In genomic region chr1:53698381-53698980, GRCh38 we compare ENCODE assay signal across 18 cellular contexts. TPM values are rescaled to one million over a fixed set of nuclear protein-coding genes. Genes with fewer than 3 reads are reported as not detected.
DNase-seq lines count a peak whose midpoint lies in the region; ATAC-seq, FAIRE-seq and TF ChIP-seq lines count a peak whose summit lies in the region.
"Had no signal": no experiment of that assay in that cellular context is flagged by ENCODE, and none has a peak within 500 bp of the region (broad histone marks: within the 10 kb centered on the region; RNA-seq: fewer than 3 reads in every experiment).

No MANE protein-coding gene starts in this region.

- no peak overlapping the region for H3K4me2 ChIP-seq in H1 (ENCODE audit: insufficient read depth in 1 of 2, low read depth in 2 of 2, low read length in 2 of 2)
- H3K4me2 ChIP-seq in neuronal stem cell (ENCODE audit: insufficient read depth, low read length, poor library complexity, severe bottlenecking): no peak overlapping the region

- DNase-seq in LoVo (ENCODE audit: low spot score) (peak; percentile 7), H1 (ENCODE audit: low read depth in 1 of 2, low spot score in 2 of 2) (no peak), neuronal stem cell (ENCODE audit: low spot score) (no peak), vagina (ENCODE audit: extremely low spot score in 2 of 2) (no peak), HFFc6 (no peak), UCSD-AML1 (lab: John Stamatoyannopoulos, UW; ENCODE audit: unreplicated experiment) (no peak)
- DNase-seq: DMS79 treated with DMSO at 0.1 percent for 48 hours, H9, NCI-H1417, NCI-H1930, NCI-H226, NCI-H524, NCI-H82, SIG-M5 had no signal

- ATAC-seq in HG02759 (IDR thresholded peaks at IDR 0.05; ENCODE audit: unreplicated experiment): no peak
- ATAC-seq: HepG2 had no signal

- H3K4me3 ChIP-seq in H1 (ENCODE audit: extremely low read depth in 1 of 4, insufficient read depth in 2 of 4, low read depth in 3 of 4, low read length in 4 of 4): no peak overlapping the region
- no peak overlapping the region for H3K4me3 ChIP-seq in neuronal stem cell (ENCODE audit: low read length in 2 of 2)
- H3K4me3 ChIP-seq in vagina: no peak overlapping the region

- H3K27me3 Mint-ChIP-seq in HFFc6 (ENCODE audit: insufficient read depth): peaks cover 4% of the 10 kb centered on the region

- TF ChIP-seq RAD21 in H1 (IDR thresholded peaks at IDR 0.05 in 1 of 2, conservative IDR thresholded peaks at IDR 0.05 in 1 of 2; ENCODE audit: low read depth in 2 of 2, low read length in 2 of 2): no peak

- H3K18ac ChIP-seq in H1 (ENCODE audit: extremely low read depth, low read length): peak overlapping the region; percentile 38; the same call in 1 of the 2 replicates
- H3K18ac ChIP-seq in neuronal stem cell (ENCODE audit: low read length): no peak overlapping the region

- no peak for FAIRE-seq in H1 (lab: Jason Lieb, UNC)
- FAIRE-seq: HepG2 had no signal

- TF ChIP-seq EP300 in H1 (IDR thresholded peaks at IDR 0.05; ENCODE audit: borderline replicate concordance in 1 of 2, low read depth in 2 of 2, low read length in 2 of 2): no peak

- H3K23ac ChIP-seq in H1 (ENCODE audit: insufficient read length): no peak overlapping the region
- no peak overlapping the region for H3K23ac ChIP-seq in neuronal stem cell (ENCODE audit: low read depth, low read length, poor library complexity)

- no peak for TF ChIP-seq POLR2A in H1 (IDR thresholded peaks at IDR 0.05; ENCODE audit: control extremely low read depth in 1 of 2, low read depth in 2 of 2, low read length in 2 of 2)
- TF ChIP-seq POLR2A in vagina (IDR thresholded peaks at IDR 0.05): no peak

- intact Hi-C loops in vagina (cut with DNase I): no loop called here

- H3K36me3 Mint-ChIP-seq in HFFc6 (ENCODE audit: low read depth): no peaks in the 10 kb centered on the region

- H2BK20ac ChIP-seq in H1 (ENCODE audit: low read length): no peak overlapping the region

- no peak overlapping the region; the same call in 1 of the 2 replicates for H4K8ac ChIP-seq in H1 (ENCODE audit: extremely low read depth, insufficient read depth, low read length)
- no peak overlapping the region for H4K8ac ChIP-seq in neuronal stem cell (ENCODE audit: low read depth, low read length)

- H3K4me1 ChIP-seq in H1 (replicated peaks in 1 of 4; ENCODE audit: control insufficient read depth in 3 of 4, insufficient read depth in 4 of 4, low read length in 3 of 4) (peaks cover 0 to 16% (median 10%) of the 10 kb centered on the region in 4 experiments; a peak in 5 of 7 replicates), neuronal stem cell (ENCODE audit: control insufficient read depth in 2 of 2, insufficient read depth in 1 of 2, low read depth in 1 of 2, low read length in 2 of 2) (no peaks in the 10 kb centered on the region), vagina (peaks cover 20% of the 10 kb centered on the region)

- no peaks in the 10 kb centered on the region for H3K79me2 ChIP-seq in H1 (ENCODE audit: control insufficient read depth in 1 of 2, insufficient read depth in 2 of 2, low read length in 2 of 2)

- no peak overlapping the region for H2BK5ac ChIP-seq in H1 (ENCODE audit: low read depth, low read length)
- no peak overlapping the region for H2BK5ac ChIP-seq in neuronal stem cell (ENCODE audit: low read length)

- H3K36me3 ChIP-seq in H1 (ENCODE audit: control insufficient read depth in 2 of 4, insufficient read depth in 4 of 4, low read length in 3 of 4) (no peaks in the 10 kb centered on the region), neuronal stem cell (replicated peaks in 1 of 2; ENCODE audit: control insufficient read depth in 2 of 2, insufficient read depth in 2 of 2, low read length in 2 of 2) (no peaks in the 10 kb centered on the region), vagina (no peaks in the 10 kb centered on the region)

- H4K91ac ChIP-seq in H1 (replicated peaks; ENCODE audit: insufficient read length, low read length): no peak overlapping the region
- peak overlapping the region; percentile 44 for H4K91ac ChIP-seq in neuronal stem cell (ENCODE audit: low read depth, low read length, poor library complexity)

- H3K56ac ChIP-seq in H1 (replicated peaks; ENCODE audit: insufficient read length, low read depth, low read length): no peak overlapping the region

- H3K4ac ChIP-seq in H1 (replicated peaks; ENCODE audit: insufficient read length, low read depth, low read length) (no peak overlapping the region), neuronal stem cell (ENCODE audit: low read length) (no peak overlapping the region)

- no peaks in the 10 kb centered on the region for H4K20me1 ChIP-seq in H1 (replicated peaks in 1 of 2; ENCODE audit: control insufficient read depth in 1 of 2, insufficient read depth in 2 of 2, low read length in 2 of 2)

- WGBS in H1 (ENCODE audit: extremely low coverage in 1 of 2, insufficient coverage in 1 of 2, insufficient read length in 1 of 2, insufficient replicate concordance in 2 of 2, low coverage in 1 of 2, low lambda C conversion rate in 2 of 2, missing lambda C conversion rate in 1 of 2), 2 experiments: 93% methylated on average over 7 of the region's 7 CpGs; no CpG with 5 or more reads in 1 of the 2 experiments
- no CpG with 5 or more reads among the region's 7 CpGs for WGBS in neuronal stem cell (ENCODE audit: extremely low coverage in 2 of 2, insufficient read length in 2 of 2, insufficient replicate concordance in 1 of 2), 2 donors

- H3K27me3 ChIP-seq in H1 (replicated peaks in 1 of 4; ENCODE audit: control insufficient read depth in 3 of 4, extremely low read depth in 1 of 4, insufficient read depth in 3 of 4, low read length in 3 of 4): no peaks in the 10 kb centered on the region; a peak in 1 of 7 replicates
- peaks cover 0 to 41% (median 0%) of the 10 kb centered on the region in 3 experiments for H3K27me3 ChIP-seq in neuronal stem cell (ENCODE audit: control insufficient read depth in 3 of 3, insufficient read depth in 3 of 3, low read depth in 1 of 3, low read length in 3 of 3)
- no peaks in the 10 kb centered on the region for H3K27me3 ChIP-seq in vagina

- no peaks in the 10 kb centered on the region for H3K23me2 ChIP-seq in H1 (ENCODE audit: low read depth, low read length)

- no peak for TF ChIP-seq CTCF in H1 (IDR thresholded peaks at IDR 0.05; ENCODE audit: control extremely low read depth in 1 of 3, insufficient read depth in 1 of 3, low read depth in 1 of 3, low read length in 3 of 3)
- no peak for TF ChIP-seq CTCF in vagina (IDR thresholded peaks at IDR 0.05)
- no peak for TF ChIP-seq CTCF in HFFc6 (IDR thresholded peaks at IDR 0.05)

- no peak overlapping the region for H2AK5ac ChIP-seq in H1 (ENCODE audit: low read depth, low read length)
- H2AK5ac ChIP-seq in neuronal stem cell (ENCODE audit: low read depth, low read length): no peak overlapping the region

- H3K14ac ChIP-seq in H1 (ENCODE audit: insufficient read length) (no peak overlapping the region), neuronal stem cell (ENCODE audit: low read length) (no peak overlapping the region)

- no peaks in the 10 kb centered on the region for H3K9me3 Mint-ChIP-seq in HFFc6

- H3K79me1 ChIP-seq in H1 (ENCODE audit: low read depth, low read length): no peaks in the 10 kb centered on the region
- no peaks in the 10 kb centered on the region for H3K79me1 ChIP-seq in neuronal stem cell (ENCODE audit: low read depth, low read length)

- H3K4me1 Mint-ChIP-seq in HFFc6 (ENCODE audit: low read depth): peaks cover 14% of the 10 kb centered on the region

- CTCF ChIA-PET in H1 (lab: Charles Lee; ENCODE audit: partially characterized antibody): interaction anchor here (2.2 to 9.1 kb wide), 2 partner anchors 17 kb away, joined by 7 to 74 read pairs; no protein-coding TSS in a partner anchor

- H4K5ac ChIP-seq in H1 (ENCODE audit: insufficient read length, low read depth, low read length): no peak overlapping the region

- POLR2A ChIA-PET in H1 (lab: Charles Lee; ENCODE audit: partially characterized antibody): no interaction called here

- H3K4me3 Mint-ChIP-seq in HFFc6: no peak overlapping the region
- H3K4me3 Mint-ChIP-seq: H9 had no signal

- 0 out of 2 replicates have a peak overlapping the region, but pooled peaks have one; percentile 29 for H2BK15ac ChIP-seq in H1 (ENCODE audit: low read length)
- peak overlapping the region; percentile 50 for H2BK15ac ChIP-seq in neuronal stem cell (ENCODE audit: low read length)

- H2BK120ac ChIP-seq in H1 (replicated peaks; ENCODE audit: low read depth, low read length) (no peak overlapping the region), neuronal stem cell (ENCODE audit: low read depth, low read length) (no peak overlapping the region)

- no peak overlapping the region for H3K27ac Mint-ChIP-seq in HFFc6

- H2BK12ac ChIP-seq in H1 (ENCODE audit: low read depth, low read length) (peak overlapping the region; percentile 17; the same call in 1 of the 2 replicates), neuronal stem cell (ENCODE audit: low read length) (no peak overlapping the region)

- H3K9me3 ChIP-seq in H1 (ENCODE audit: insufficient read depth in 2 of 2, low read depth in 1 of 2, low read length in 1 of 2) (no peaks in the 10 kb centered on the region), neuronal stem cell (replicated peaks in 1 of 2; ENCODE audit: control insufficient read depth in 2 of 2, insufficient read depth in 1 of 2, low read depth in 1 of 2, low read length in 2 of 2) (no peaks in the 10 kb centered on the region), vagina (no peaks in the 10 kb centered on the region)

- H2AFZ ChIP-seq in H1 (ENCODE audit: low read length): no peak overlapping the region
- no peak overlapping the region for H2AFZ ChIP-seq in neuronal stem cell (ENCODE audit: low read length)

- no peak overlapping the region for H3K27ac ChIP-seq in H1 (ENCODE audit: low read depth, low read length)
- H3K27ac ChIP-seq in neuronal stem cell (replicated peaks; ENCODE audit: low read length): no peak overlapping the region
- peak overlapping the region; percentile 75 for H3K27ac ChIP-seq in vagina
- H3K27ac ChIP-seq: C4-2B, RWPE1 had no signal

- no peak overlapping the region for H3K9ac ChIP-seq in H1 (replicated peaks in 1 of 4; ENCODE audit: extremely low read depth in 1 of 4, low read depth in 3 of 4, low read length in 3 of 4)
- H3K9ac ChIP-seq in neuronal stem cell (ENCODE audit: low read depth, low read length, poor library complexity): no peak overlapping the region

RNA-seq across cellular contexts. Expression of gene GLIS1, which starts 40.5 kb away (rescaled TPM):
- 0.21 and 0.22 TPM in 2 replicates for total RNA-seq in H1 (2021; fragmentation: NEBNext Ultra II Directional; extraction: Animal tissue kit (Norgen Biotek cat#: 25700))
- polyA plus RNA-seq in H1 (2011; rRNA removed): 0.15 and 0.17 TPM in 2 replicates
- 0.06 TPM for polyA plus RNA-seq in H1 (2011; cell fraction: cytosol; rRNA removed)
- polyA plus RNA-seq in H1 (2011; cell fraction: nucleus; rRNA removed): 0.31 TPM
- polyA plus RNA-seq in H1 (2012, experiment 1 of 2): 0.08 to 0.11 TPM (median 0.10 TPM) in 3 of 4 replicates, not detected in the other
- polyA plus RNA-seq in H1 (2012, experiment 2 of 2): 0.08 TPM
- polyA plus RNA-seq in H1 (2013, experiment 1 of 2): 0.18 TPM
- polyA plus RNA-seq in H1 (2013, experiment 2 of 2): 0.18 TPM
- polyA minus RNA-seq in H1 (2011; rRNA and poly(A)+ RNA removed): not detected in 2 replicates
- polyA minus RNA-seq in H1 (2011; cell fraction: cytosol; rRNA and poly(A)+ RNA removed): not detected
- polyA minus RNA-seq in H1 (2011; cell fraction: nucleus; rRNA and poly(A)+ RNA removed): not detected
- polyA plus RNA-seq in neuronal stem cell (2013, experiment 1 of 2): 0.08 TPM
- 0.10 TPM for polyA plus RNA-seq in neuronal stem cell (2013, experiment 2 of 2)
- total RNA-seq in vagina: 1.2 TPM
- total RNA-seq in HFFc6 (2021; fragmentation: NEBNext Ultra II Directional; extraction: Animal tissue kit (Norgen Biotek cat#: 25700)): 1 to 10 TPM; 1.1 to 1.9 (median 1.2) TPM
- total RNA-seq: HepG2 had no signal
